Comparison of ENCODE assay signal across 14 cellular contexts in genomic region chr2:238776003-238776640, GRCh38.
A peak's percentile ranks its signal among the peaks of the same experiment; 100 is the strongest.
DNase-seq lines count a peak whose midpoint lies in the region; ATAC-seq and TF ChIP-seq lines count a peak whose summit lies in the region.
"Had no signal": no experiment of that assay in that cellular context is flagged by ENCODE, and none has a peak within 500 bp of the region (broad histone marks: within the 10 kb centered on the region; RNA-seq: fewer than 3 reads in every experiment).

No MANE protein-coding gene starts in this region.

- H3K4me1 Mint-ChIP-seq in CD14-positive monocyte (no peaks in the 10 kb centered on the region), chondrocyte (ENCODE audit: low read depth) (no peaks in the 10 kb centered on the region)
- H3K4me1 Mint-ChIP-seq in stimulated activated naive B cell treated with anti-CD40 and anti-IgM and Interleukin-4, amounts not matched to agents 10 μg/mL and 1 μg/mL and 100 μg/mL, for 72 hours, result peaks cover 8 to 12% of the 10 kb centered on the region in 2 donors
- no peaks in the 10 kb centered on the region for H3K4me1 Mint-ChIP-seq in activated naive CD8-positive, alpha-beta T cell treated with anti-CD3 and anti-CD28 coated beads, Interleukin-2, amount 50 U/mL, for 24 hours

- peak overlapping the region; percentile 62 to 91 (median 86) for H3K27ac Mint-ChIP-seq in CD14-positive monocyte
- H3K27ac Mint-ChIP-seq in chondrocyte (ENCODE audit: unreplicated experiment), result peak overlapping the region; percentile 63
- peak overlapping the region; percentile 96 for H3K27ac Mint-ChIP-seq in stimulated activated naive B cell treated with anti-CD40 and anti-IgM and Interleukin-4, amounts not matched to agents 10 μg/mL and 1 μg/mL and 100 μg/mL, for 72 hours
- H3K27ac Mint-ChIP-seq in activated naive CD8-positive, alpha-beta T cell treated with anti-CD3 and anti-CD28 coated beads, Interleukin-2, amount 50 U/mL, for 24 hours, result no peak overlapping the region

- H3K4me1 ChIP-seq in Karpas-422 (ENCODE audit: low read length), result peaks cover 35% of the 10 kb centered on the region
- no peaks in the 10 kb centered on the region for H3K4me1 ChIP-seq in smooth muscle cell (ENCODE audit: low read depth)

- no peak for ATAC-seq in stimulated activated naive B cell treated with anti-CD40 and anti-IgM and Interleukin-4, amounts not matched to agents 10 μg/mL and 1 μg/mL and 100 μg/mL, for 72 hours (replicated peaks)
- ATAC-seq in activated naive CD8-positive, alpha-beta T cell treated with anti-CD3 and anti-CD28 coated beads, Interleukin-2, amount 50 U/mL, for 24 hours, result no peak
- ATAC-seq: Right ventricle myocardium inferior had no signal

- H3K4me2 ChIP-seq in Karpas-422 (ENCODE audit: low read depth, low read length, poor library complexity, severe bottlenecking) (no peak overlapping the region), smooth muscle cell (no peak overlapping the region)

- H2AFZ ChIP-seq in Karpas-422 (ENCODE audit: low read length) (no peak overlapping the region), smooth muscle cell (ENCODE audit: low read depth) (no peak overlapping the region)

- H3K4me3 Mint-ChIP-seq in CD14-positive monocyte, result no peak overlapping the region
- H3K4me3 Mint-ChIP-seq in chondrocyte (ENCODE audit: unreplicated experiment), result no peak overlapping the region
- peak overlapping the region; percentile 43 to 76 for H3K4me3 Mint-ChIP-seq in stimulated activated naive B cell treated with anti-CD40 and anti-IgM and Interleukin-4, amounts not matched to agents 10 μg/mL and 1 μg/mL and 100 μg/mL, for 72 hours
- no peak overlapping the region for H3K4me3 Mint-ChIP-seq in activated naive CD8-positive, alpha-beta T cell treated with anti-CD3 and anti-CD28 coated beads, Interleukin-2, amount 50 U/mL, for 24 hours

- H3K9me3 ChIP-seq in Karpas-422 (ENCODE audit: low read length), result no peaks in the 10 kb centered on the region; the same call in 1 of the 2 replicates
- no peaks in the 10 kb centered on the region for H3K9me3 ChIP-seq in smooth muscle cell (replicated peaks; ENCODE audit: low read depth)

- no peak overlapping the region for H3K4me3 ChIP-seq in Karpas-422 (ENCODE audit: low read length)
- no peak overlapping the region for H3K4me3 ChIP-seq in smooth muscle cell

- H3K36me3 Mint-ChIP-seq in CD14-positive monocyte (peaks cover 3 to 13% of the 10 kb centered on the region in 2 donors), chondrocyte (ENCODE audit: low read depth) (no peaks in the 10 kb centered on the region)
- H3K36me3 Mint-ChIP-seq in stimulated activated naive B cell treated with anti-CD40 and anti-IgM and Interleukin-4, amounts not matched to agents 10 μg/mL and 1 μg/mL and 100 μg/mL, for 72 hours, result peaks cover 10 to 11% of the 10 kb centered on the region in 2 donors
- no peaks in the 10 kb centered on the region for H3K36me3 Mint-ChIP-seq in activated naive CD8-positive, alpha-beta T cell treated with anti-CD3 and anti-CD28 coated beads, Interleukin-2, amount 50 U/mL, for 24 hours (ENCODE audit: low read depth)

- intact Hi-C loops in CD14-positive monocyte (cut with micrococcal nuclease), result no loop called here

- no peaks in the 10 kb centered on the region for H3K9me2 ChIP-seq in Karpas-422 (replicated peaks; ENCODE audit: insufficient read depth, low read length)

- H3K36me3 ChIP-seq in Karpas-422 (ENCODE audit: insufficient read depth, low read length) (no peaks in the 10 kb centered on the region), smooth muscle cell (ENCODE audit: low read depth) (no peaks in the 10 kb centered on the region)

- DNase-seq in CD14-positive monocyte (ENCODE audit: low spot score) (no peak), Karpas-422 (peak; percentile 40), chondrocyte (ENCODE audit: low spot score) (no peak), smooth muscle cell (lab: John Stamatoyannopoulos, UW; ENCODE audit: unreplicated experiment) (no peak), NCI-H1417 treated with DMSO at 0.1 percent for 48 hours (lab: John Stamatoyannopoulos, UW) (no peak)
- DNase-seq in stimulated activated naive B cell treated with anti-CD40 and anti-IgM and Interleukin-4, amounts not matched to agents 10 μg/mL and 1 μg/mL and 100 μg/mL, for 72 hours, result no peak
- no peak for DNase-seq in activated naive CD8-positive, alpha-beta T cell treated with anti-CD3 and anti-CD28 coated beads, Interleukin-2, amount 50 U/mL, for 24 hours
- DNase-seq: C1 segment of cervical spinal cord, NCI-H1105 treated with DMSO at 0.1 percent for 48 hours, NCI-H1694, NCI-H2081 treated with DMSO at 0.1 percent for 48 hours, NCI-H446, NCI-H526 had no signal

- H3K9me3 Mint-ChIP-seq in CD14-positive monocyte (peaks cover 46 to 83% (median 79%) of the 10 kb centered on the region in 7 donors), chondrocyte (ENCODE audit: low read depth) (peaks cover 6% of the 10 kb centered on the region)
- peaks cover 12 to 18% of the 10 kb centered on the region in 2 donors for H3K9me3 Mint-ChIP-seq in stimulated activated naive B cell treated with anti-CD40 and anti-IgM and Interleukin-4, amounts not matched to agents 10 μg/mL and 1 μg/mL and 100 μg/mL, for 72 hours
- H3K9me3 Mint-ChIP-seq in activated naive CD8-positive, alpha-beta T cell treated with anti-CD3 and anti-CD28 coated beads, Interleukin-2, amount 50 U/mL, for 24 hours, result no peaks in the 10 kb centered on the region

- no peaks in the 10 kb centered on the region for H3F3A ChIP-seq in smooth muscle cell (ENCODE audit: low read depth)

- peaks cover 3 to 22% (median 10%) of the 10 kb centered on the region in 3 donors for H3K27me3 Mint-ChIP-seq in CD14-positive monocyte (ENCODE audit: low read depth in 3 of 3)
- peaks cover 21% of the 10 kb centered on the region for H3K27me3 Mint-ChIP-seq in chondrocyte (ENCODE audit: low read depth)
- H3K27me3 Mint-ChIP-seq in stimulated activated naive B cell treated with anti-CD40 and anti-IgM and Interleukin-4, amounts not matched to agents 10 μg/mL and 1 μg/mL and 100 μg/mL, for 72 hours, result peaks cover 0 to 8% of the 10 kb centered on the region in 2 donors
- H3K27me3 Mint-ChIP-seq in activated naive CD8-positive, alpha-beta T cell treated with anti-CD3 and anti-CD28 coated beads, Interleukin-2, amount 50 U/mL, for 24 hours, result peaks cover 15% of the 10 kb centered on the region

- H4K20me1 ChIP-seq in Karpas-422 (ENCODE audit: insufficient read depth, low read depth, low read length) (no peaks in the 10 kb centered on the region), smooth muscle cell (ENCODE audit: low read depth) (no peaks in the 10 kb centered on the region)

- H3K27me3 ChIP-seq in Karpas-422 (ENCODE audit: low read length) (no peaks in the 10 kb centered on the region), smooth muscle cell (ENCODE audit: low read depth) (peaks cover 10% of the 10 kb centered on the region)

- WGBS in smooth muscle cell (ENCODE audit: low lambda C conversion rate), result 74% methylated on average over 16 of the region's 18 CpGs

- H3K9ac ChIP-seq in Karpas-422 (ENCODE audit: low read length) (no peak overlapping the region), smooth muscle cell (ENCODE audit: low read depth) (no peak overlapping the region)

- H3K27ac ChIP-seq in Karpas-422 (ENCODE audit: low read length), result peak overlapping the region; percentile 86
- no peak overlapping the region for H3K27ac ChIP-seq in smooth muscle cell (ENCODE audit: low read depth)

- TF ChIP-seq CTCF in CD14-positive monocyte (IDR thresholded peaks at IDR 0.05), result no peak
- TF ChIP-seq CTCF in chondrocyte (IDR thresholded peaks at IDR 0.05), result no peak
- TF ChIP-seq CTCF in smooth muscle cell (IDR thresholded peaks at IDR 0.05; ENCODE audit: borderline replicate concordance, insufficient read depth, poor library complexity, severe bottlenecking), result no peak

- no peaks in the 10 kb centered on the region for H3K79me2 ChIP-seq in Karpas-422 (ENCODE audit: low read length)
- H3K79me2 ChIP-seq in smooth muscle cell (ENCODE audit: low read depth), result no peaks in the 10 kb centered on the region

Comparison
In these comparisons a context has a peak if more than half of its experiments do, and no peak if none do; other contexts are left out.
1. H3K4me3 Mint-ChIP-seq: peak in stimulated activated naive B cell treated with anti-CD40 and anti-IgM and Interleukin-4, amounts not matched to agents 10 μg/mL and 1 μg/mL and 100 μg/mL, for 72 hours (2 of 2); none in CD14-positive monocyte (0 of 2), chondrocyte (single experiment) and activated naive CD8-positive, alpha-beta T cell treated with anti-CD3 and anti-CD28 coated beads, Interleukin-2, amount 50 U/mL, for 24 hours (single experiment).